In the genomic region with DNA sequence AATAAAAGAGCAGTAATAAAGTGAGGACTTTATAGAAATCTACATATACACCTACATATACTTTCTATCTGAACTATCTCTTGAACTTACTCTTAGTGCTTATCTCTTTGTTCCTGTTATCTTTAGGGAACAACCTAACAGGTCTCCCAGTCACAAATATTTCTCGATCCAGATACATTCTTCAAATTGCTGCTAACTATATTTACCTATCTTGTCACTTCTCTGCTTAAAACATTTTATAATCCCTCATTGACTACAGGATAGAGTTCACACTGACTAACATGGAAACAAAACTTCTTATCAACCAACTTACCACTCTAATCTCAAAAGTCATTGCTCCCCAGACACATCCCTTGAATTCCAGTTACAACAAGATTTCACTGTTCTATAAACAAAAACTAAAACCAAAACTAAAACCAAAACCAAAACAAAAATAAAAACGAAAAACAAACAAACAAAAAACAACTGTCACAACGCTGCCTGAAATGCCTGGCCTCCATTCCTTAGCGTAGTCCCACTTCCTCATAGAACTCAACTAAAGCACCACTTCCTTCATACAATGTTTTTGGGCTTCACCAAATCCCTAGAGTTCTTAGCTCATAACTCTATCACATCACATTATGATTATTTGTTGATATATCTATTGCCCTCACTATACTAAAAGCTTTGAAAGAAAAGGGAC, we compare ENCODE assay signal across 23 cellular contexts.
DNase-seq lines count a peak whose midpoint lies in the region; ATAC-seq and TF ChIP-seq lines count a peak whose summit lies in the region.
"Had no signal": no experiment of that assay in that cellular context is flagged by ENCODE, and none has a peak within 500 bp of the region (broad histone marks: within the 10 kb centered on the region; RNA-seq: fewer than 3 reads in every experiment).

No MANE protein-coding gene starts in this region.

- H3K4me1 ChIP-seq in hepatocyte (ENCODE audit: insufficient read depth) (no peaks in the 10 kb centered on the region), thyroid gland (peaks cover 30 to 36% of the 10 kb centered on the region in 2 donors), GM23338 (ENCODE audit: insufficient read depth) (peaks cover 10% of the 10 kb centered on the region)

- 75% methylated on average over 4 of the region's 4 CpGs for WGBS in hepatocyte (ENCODE audit: low lambda C conversion rate, missing lambda C conversion rate)
- WGBS in thyroid gland, 2 donors = 84 to 86% methylated on average over 4 of the region's 4 CpGs

- H3K4me3 Mint-ChIP-seq in GM23338 = no peak overlapping the region
- H3K4me3 Mint-ChIP-seq: B cell; CD8-positive, alpha-beta T cell; T-helper 17 cell had no signal

- peak overlapping the region; percentile 11 for H3K4me2 ChIP-seq in hepatocyte
- no peak overlapping the region for H3K4me2 ChIP-seq in GM23338

- intact Hi-C loops in thyroid gland (cut with DNase I) = no loop called here

- ATAC-seq in GM18867 (IDR thresholded peaks at IDR 0.05; ENCODE audit: unreplicated experiment) (peak; percentile 53), HG02885 (IDR thresholded peaks at IDR 0.05; ENCODE audit: poor library complexity, unreplicated experiment) (peak; percentile 51), GM23338 (no peak)
- ATAC-seq: CD8-positive, alpha-beta T cell; HCT116; HepG2; PC-3; SK-N-SH treated with all-trans-retinoic acid at 6 μM for 48 hours; T-helper 17 cell had no signal

- H3K27ac ChIP-seq in hepatocyte (no peak overlapping the region), thyroid gland (peak overlapping the region; percentile 63 to 81 (median 69)), GM23338 (ENCODE audit: low read depth) (no peak overlapping the region)
- H3K27ac ChIP-seq: C4-2B had no signal

- H3K27me3 ChIP-seq in hepatocyte (no peaks in the 10 kb centered on the region), thyroid gland (no peaks in the 10 kb centered on the region), GM23338 (ENCODE audit: insufficient read depth) (no peaks in the 10 kb centered on the region)

- H3K27ac Mint-ChIP-seq in GM23338 = no peak overlapping the region
- H3K27ac Mint-ChIP-seq: B cell; CD8-positive, alpha-beta T cell; T-helper 17 cell had no signal

- H3K4me1 Mint-ChIP-seq in GM23338 = peaks cover 14% of the 10 kb centered on the region; the same call in 2 of the 3 replicates
- H3K4me1 Mint-ChIP-seq: B cell, T-helper 17 cell had no signal

- no peak for TF ChIP-seq POLR2A in thyroid gland (IDR thresholded peaks at IDR 0.05)

- H3K36me3 Mint-ChIP-seq in GM23338 (ENCODE audit: low read depth) = no peaks in the 10 kb centered on the region
- H3K36me3 Mint-ChIP-seq: CD8-positive, alpha-beta T cell had no signal

- H3K79me2 ChIP-seq in hepatocyte (no peaks in the 10 kb centered on the region), GM23338 (replicated peaks; ENCODE audit: insufficient read depth) (no peaks in the 10 kb centered on the region)

- H3K9me3 Mint-ChIP-seq in GM23338 = no peaks in the 10 kb centered on the region
- H3K9me3 Mint-ChIP-seq: CD8-positive, alpha-beta T cell had no signal

- H3K27me3 Mint-ChIP-seq in GM23338 (ENCODE audit: insufficient read depth, low read depth, poor library complexity) = peaks cover 3% of the 10 kb centered on the region
- H3K27me3 Mint-ChIP-seq: B cell, T-helper 17 cell had no signal

- no peaks in the 10 kb centered on the region for H3F3A ChIP-seq in GM23338 (replicated peaks; ENCODE audit: low read depth)

- no peaks in the 10 kb centered on the region for H3K9me2 ChIP-seq in hepatocyte (replicated peaks; ENCODE audit: insufficient read depth)
- no peaks in the 10 kb centered on the region for H3K9me2 ChIP-seq in GM23338 (ENCODE audit: insufficient read depth)

- H4K20me1 ChIP-seq in hepatocyte (ENCODE audit: insufficient read depth, poor library complexity, severe bottlenecking) = no peaks in the 10 kb centered on the region
- no peaks in the 10 kb centered on the region for H4K20me1 ChIP-seq in GM23338 (replicated peaks; ENCODE audit: insufficient read depth)

- H3K4me3 ChIP-seq in hepatocyte (no peak overlapping the region), thyroid gland (replicated peaks in 1 of 3) (no peak overlapping the region), GM23338 (no peak overlapping the region)

- H3K9me3 ChIP-seq in hepatocyte (ENCODE audit: low read depth) (no peaks in the 10 kb centered on the region), thyroid gland (no peaks in the 10 kb centered on the region)

- H2AFZ ChIP-seq in hepatocyte = no peak overlapping the region
- H2AFZ ChIP-seq in GM23338 = no peak overlapping the region

- no peak for TF ChIP-seq CTCF in hepatocyte (IDR thresholded peaks at IDR 0.05; ENCODE audit: poor library complexity)
- no peak for TF ChIP-seq CTCF in thyroid gland (IDR thresholded peaks at IDR 0.05)
- no peak for TF ChIP-seq CTCF in GM23338 (conservative IDR thresholded peaks at IDR 0.05; ENCODE audit: low read depth in 2 of 2)

- DNase-seq in hepatocyte (ENCODE audit: low spot score) (no peak), thyroid gland (no peak), NCI-H446 (lab: John Stamatoyannopoulos, UW) (no peak), GM23338 (ENCODE audit: low spot score) (no peak), inferior parietal cortex (ENCODE audit: extremely low spot score) (no peak)
- DNase-seq: CD8-positive, alpha-beta T cell; DMS 273 treated with DMSO at 0.1 percent for 48 hours; DMS79; GF-D8; Karpas-422; NCI-H2029; NCI-H2227 treated with DMSO at 0.1 percent for 48 hours; NCI-H510A; NCI-H69; PC-3; T-helper 17 cell had no signal

- H3K36me3 ChIP-seq in hepatocyte (replicated peaks; ENCODE audit: insufficient read depth, low read depth) (no peaks in the 10 kb centered on the region), thyroid gland (no peaks in the 10 kb centered on the region), GM23338 (ENCODE audit: insufficient read depth) (no peaks in the 10 kb centered on the region)

TF ChIP-seq in GM23338, 12 proteins besides CTCF, POLR2A, EP300 and RAD21:
- no peak for TF ChIP-seq EZH2 (IDR thresholded peaks at IDR 0.05; ENCODE audit: low read depth, unreplicated experiment)
- TF ChIP-seq CREB1 (CRISPR knock-in tag; IDR thresholded peaks at IDR 0.05; ENCODE audit: low read depth) = no peak
- no peak for TF ChIP-seq ZNF331 (CRISPR knock-in tag; IDR thresholded peaks at IDR 0.05; ENCODE audit: low read depth)
- no peak for TF ChIP-seq NANOG (IDR thresholded peaks at IDR 0.05; ENCODE audit: borderline replicate concordance)
- no peak for TF ChIP-seq STAT1 (IDR thresholded peaks at IDR 0.05; ENCODE audit: unreplicated experiment)
- TF ChIP-seq JUNB (IDR thresholded peaks at IDR 0.05; ENCODE audit: unreplicated experiment) = no peak
- TF ChIP-seq, protein P1, sequence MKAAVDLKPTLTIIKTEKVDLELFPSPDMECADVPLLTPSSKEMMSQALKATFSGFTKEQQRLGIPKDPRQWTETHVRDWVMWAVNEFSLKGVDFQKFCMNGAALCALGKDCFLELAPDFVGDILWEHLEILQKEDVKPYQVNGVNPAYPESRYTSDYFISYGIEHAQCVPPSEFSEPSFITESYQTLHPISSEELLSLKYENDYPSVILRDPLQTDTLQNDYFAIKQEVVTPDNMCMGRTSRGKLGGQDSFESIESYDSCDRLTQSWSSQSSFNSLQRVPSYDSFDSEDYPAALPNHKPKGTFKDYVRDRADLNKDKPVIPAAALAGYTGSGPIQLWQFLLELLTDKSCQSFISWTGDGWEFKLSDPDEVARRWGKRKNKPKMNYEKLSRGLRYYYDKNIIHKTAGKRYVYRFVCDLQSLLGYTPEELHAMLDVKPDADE (IDR thresholded peaks at IDR 0.05) = no peak
- TF ChIP-seq, protein P2, sequence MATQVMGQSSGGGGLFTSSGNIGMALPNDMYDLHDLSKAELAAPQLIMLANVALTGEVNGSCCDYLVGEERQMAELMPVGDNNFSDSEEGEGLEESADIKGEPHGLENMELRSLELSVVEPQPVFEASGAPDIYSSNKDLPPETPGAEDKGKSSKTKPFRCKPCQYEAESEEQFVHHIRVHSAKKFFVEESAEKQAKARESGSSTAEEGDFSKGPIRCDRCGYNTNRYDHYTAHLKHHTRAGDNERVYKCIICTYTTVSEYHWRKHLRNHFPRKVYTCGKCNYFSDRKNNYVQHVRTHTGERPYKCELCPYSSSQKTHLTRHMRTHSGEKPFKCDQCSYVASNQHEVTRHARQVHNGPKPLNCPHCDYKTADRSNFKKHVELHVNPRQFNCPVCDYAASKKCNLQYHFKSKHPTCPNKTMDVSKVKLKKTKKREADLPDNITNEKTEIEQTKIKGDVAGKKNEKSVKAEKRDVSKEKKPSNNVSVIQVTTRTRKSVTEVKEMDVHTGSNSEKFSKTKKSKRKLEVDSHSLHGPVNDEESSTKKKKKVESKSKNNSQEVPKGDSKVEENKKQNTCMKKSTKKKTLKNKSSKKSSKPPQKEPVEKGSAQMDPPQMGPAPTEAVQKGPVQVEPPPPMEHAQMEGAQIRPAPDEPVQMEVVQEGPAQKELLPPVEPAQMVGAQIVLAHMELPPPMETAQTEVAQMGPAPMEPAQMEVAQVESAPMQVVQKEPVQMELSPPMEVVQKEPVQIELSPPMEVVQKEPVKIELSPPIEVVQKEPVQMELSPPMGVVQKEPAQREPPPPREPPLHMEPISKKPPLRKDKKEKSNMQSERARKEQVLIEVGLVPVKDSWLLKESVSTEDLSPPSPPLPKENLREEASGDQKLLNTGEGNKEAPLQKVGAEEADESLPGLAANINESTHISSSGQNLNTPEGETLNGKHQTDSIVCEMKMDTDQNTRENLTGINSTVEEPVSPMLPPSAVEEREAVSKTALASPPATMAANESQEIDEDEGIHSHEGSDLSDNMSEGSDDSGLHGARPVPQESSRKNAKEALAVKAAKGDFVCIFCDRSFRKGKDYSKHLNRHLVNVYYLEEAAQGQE (IDR thresholded peaks at IDR 0.05; ENCODE audit: unreplicated experiment) = no peak
- no peak for TF ChIP-seq EZH2phosphoT487 (IDR thresholded peaks at IDR 0.05; ENCODE audit: unreplicated experiment)
- no peak for TF ChIP-seq ZNF114 (CRISPR knock-in tag; IDR thresholded peaks at IDR 0.05)

Comparison
In these comparisons a context has a peak if more than half of its experiments do, and no peak if none do; other contexts are left out.
1. H3K27ac ChIP-seq: peak in thyroid gland (3 of 3); none in hepatocyte (single experiment) and GM23338 (single experiment).